In the genomic region with DNA sequence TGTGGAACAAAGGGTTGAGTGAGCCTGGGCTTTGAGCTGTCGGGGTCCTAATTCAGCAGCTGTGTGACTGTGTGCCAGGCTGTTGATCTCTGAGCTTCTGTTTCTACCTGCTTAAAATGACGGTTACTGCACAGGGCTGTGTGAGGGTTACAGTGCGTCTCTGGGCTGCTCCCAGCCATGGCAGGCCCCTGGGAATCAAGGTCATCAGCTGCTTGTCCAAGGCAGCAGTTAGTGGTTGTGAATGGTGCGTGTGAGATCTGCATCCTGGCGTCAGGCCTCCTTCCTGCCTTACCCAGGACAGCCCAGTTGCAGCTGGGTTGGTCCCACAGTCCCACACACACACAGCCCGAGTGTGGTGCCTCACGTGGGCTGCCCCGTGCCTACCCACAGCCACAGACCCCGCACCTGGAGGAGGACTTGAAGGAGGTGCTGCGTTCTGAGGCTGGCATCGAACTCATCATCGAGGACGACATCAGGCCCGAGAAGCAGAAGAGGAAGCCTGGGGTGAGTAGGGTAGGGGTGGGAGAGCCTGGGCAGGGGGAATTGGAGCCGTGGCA, we compare ENCODE assay signal across 26 cellular contexts. TPM values are rescaled to one million over a fixed set of nuclear protein-coding genes. Genes with fewer than 3 reads are reported as not detected.
DNase-seq lines count a peak whose midpoint lies in the region; ATAC-seq, FAIRE-seq and TF ChIP-seq lines count a peak whose summit lies in the region.
"Had no signal": no experiment of that assay in that cellular context is flagged by ENCODE, and none has a peak within 500 bp of the region (broad histone marks: within the 10 kb centered on the region; RNA-seq: fewer than 3 reads in every experiment).

No MANE protein-coding gene starts in this region.

- no peak overlapping the region for H3K9ac ChIP-seq in IMR-90 (ENCODE audit: low read depth, low read length)

- no peaks in the 10 kb centered on the region for H3K27me3 Mint-ChIP-seq in stimulated activated memory B cell treated with anti-CD40 and anti-IgM and Interleukin-4, amounts not matched to agents 10 μg/mL and 1 μg/mL and 100 μg/mL, for 72 hours
- no peaks in the 10 kb centered on the region for H3K27me3 Mint-ChIP-seq in CD4-positive, alpha-beta T cell
- H3K27me3 Mint-ChIP-seq: activated CD8-positive, alpha-beta memory T cell treated with anti-CD3 and anti-CD28 coated beads, Interleukin-2, amount 10 ng/mL, durations not matched to agents 7 days and 5 days; activated naive CD8-positive, alpha-beta T cell treated with anti-CD3 and anti-CD28 coated beads, Interleukin-2, amount 50 U/mL, for 24 hours had no signal

- POLR2A ChIA-PET in IMR-90 (lab: Charles Lee; ENCODE audit: unreplicated experiment), result interaction anchor here (0.5 kb wide), 1 partner anchor 217 kb away, joined by 4 read pairs; no protein-coding TSS in a partner anchor
- POLR2A ChIA-PET in CD4-positive, alpha-beta T cell (lab: Charles Lee), result no interaction called here

- H2AK5ac ChIP-seq in IMR-90 (ENCODE audit: low read depth, low read length), result no peak overlapping the region

- TF ChIP-seq RAD21 in IMR-90 (IDR thresholded peaks at IDR 0.05; ENCODE audit: low read length), result no peak

- peak overlapping the region; percentile 12 for H2AK9ac ChIP-seq in IMR-90 (replicated peaks; ENCODE audit: low read depth, low read length, poor library complexity)

- H3K4me3 ChIP-seq in IMR-90 (ENCODE audit: insufficient read depth, low read depth, low read length), result no peak overlapping the region
- H3K4me3 ChIP-seq: colonic mucosa, lung, pancreas, sigmoid colon, tibial nerve had no signal

- no peaks in the 10 kb centered on the region for H3K27me3 ChIP-seq in IMR-90 (ENCODE audit: control insufficient read depth, insufficient read depth, low read length)
- no peaks in the 10 kb centered on the region for H3K27me3 ChIP-seq in CD4-positive, alpha-beta T cell (ENCODE audit: control insufficient read depth, insufficient read depth, low read length)
- H3K27me3 ChIP-seq: brain microvascular endothelial cell, colonic mucosa, pancreas, sigmoid colon, tibial nerve had no signal

- DNase-seq in H54 (ENCODE audit: insufficient read length, low spot score), result no peak
- no peak for DNase-seq in IMR-90
- no peak for DNase-seq in NCI-H2196 (lab: John Stamatoyannopoulos, UW; ENCODE audit: unreplicated experiment)
- DNase-seq in EL, result no peak
- DNase-seq in CD4-positive, alpha-beta T cell, result no peak
- DNase-seq: activated CD4-positive, alpha-beta T cell treated with anti-CD3 and anti-CD28 coated beads for 4 hours; activated CD8-positive, alpha-beta memory T cell treated with anti-CD3 and anti-CD28 coated beads, Interleukin-2, amount 10 ng/mL, durations not matched to agents 7 days and 5 days; activated naive CD8-positive, alpha-beta T cell treated with anti-CD3 and anti-CD28 coated beads, Interleukin-2, amount 50 U/mL, for 24 hours; AML-193; brain microvascular endothelial cell; colonic mucosa; hypothalamus; KBM-7; NCI-H187; NCI-H446; NK-92 treated with Interleukin-12 subunit alpha and Interleukin-12 subunit beta, amount 100 ng/mL, for 24 hours; pancreas; sigmoid colon; stimulated activated naive CD4-positive, alpha-beta T cell had no signal

- H3K4me1 Mint-ChIP-seq in stimulated activated memory B cell treated with anti-CD40 and anti-IgM and Interleukin-4, amounts not matched to agents 10 μg/mL and 1 μg/mL and 100 μg/mL, for 72 hours, result peaks cover 39% of the 10 kb centered on the region
- no peaks in the 10 kb centered on the region for H3K4me1 Mint-ChIP-seq in CD4-positive, alpha-beta T cell (ENCODE audit: low read depth)
- H3K4me1 Mint-ChIP-seq: activated CD8-positive, alpha-beta memory T cell treated with anti-CD3 and anti-CD28 coated beads, Interleukin-2, amount 10 ng/mL, durations not matched to agents 7 days and 5 days had no signal

- dilution Hi-C loops in IMR-90 (cut with HindIII; ENCODE audit: low sequenced_read_pairs, unreplicated experiment), result no loop called here

- BruUV-seq in IMR-90 (replicated peaks; lab: Mats Ljungman, UMichigan), result no TSS peak

- ATAC-seq in GM18502 (IDR thresholded peaks at IDR 0.05; ENCODE audit: poor library complexity, unreplicated experiment) (peak; percentile 8), IMR-90 (ENCODE audit: low read depth) (no peak)
- ATAC-seq in stimulated activated memory B cell treated with anti-CD40 and anti-IgM and Interleukin-4, amounts not matched to agents 10 μg/mL and 1 μg/mL and 100 μg/mL, for 72 hours, result peak; percentile 58
- ATAC-seq in CD4-positive, alpha-beta T cell (ENCODE audit: poor library complexity), result no peak
- ATAC-seq: activated CD8-positive, alpha-beta memory T cell treated with anti-CD3 and anti-CD28 coated beads, Interleukin-2, amount 10 ng/mL, durations not matched to agents 7 days and 5 days; activated naive CD8-positive, alpha-beta T cell treated with anti-CD3 and anti-CD28 coated beads, Interleukin-2, amount 50 U/mL, for 24 hours; pancreas had no signal

- 0 out of 2 replicates have a peak, but pooled peaks have one; percentile 11 for TF ChIP-seq POLR2A in H54 (IDR thresholded peaks at IDR 0.05; ENCODE audit: low read depth, low read length)
- no peak for TF ChIP-seq POLR2A in IMR-90 (IDR thresholded peaks at IDR 0.05; ENCODE audit: low read depth, low read length)

- no peak overlapping the region for H2BK15ac ChIP-seq in IMR-90 (ENCODE audit: low read depth, low read length)

- FAIRE-seq in H54 (lab: Jason Lieb, UNC), result no peak
- FAIRE-seq: endothelial cell of umbilical vein, keratinocyte, pancreas had no signal

- H3K23ac ChIP-seq in IMR-90 (ENCODE audit: low read depth, low read length), result no peak overlapping the region

- H3K9me3 Mint-ChIP-seq in stimulated activated memory B cell treated with anti-CD40 and anti-IgM and Interleukin-4, amounts not matched to agents 10 μg/mL and 1 μg/mL and 100 μg/mL, for 72 hours, result no peaks in the 10 kb centered on the region
- H3K9me3 Mint-ChIP-seq in CD4-positive, alpha-beta T cell, result no peaks in the 10 kb centered on the region
- H3K9me3 Mint-ChIP-seq: activated naive CD8-positive, alpha-beta T cell treated with anti-CD3 and anti-CD28 coated beads, Interleukin-2, amount 50 U/mL, for 24 hours had no signal

- TF ChIP-seq CTCF in IMR-90 (conservative IDR thresholded peaks at IDR 0.05; ENCODE audit: low read depth, low read length), result no peak
- TF ChIP-seq CTCF in CD4-positive, alpha-beta T cell (IDR thresholded peaks at IDR 0.05), result no peak

- peaks cover 20% of the 10 kb centered on the region for H3K36me3 Mint-ChIP-seq in stimulated activated memory B cell treated with anti-CD40 and anti-IgM and Interleukin-4, amounts not matched to agents 10 μg/mL and 1 μg/mL and 100 μg/mL, for 72 hours
- H3K36me3 Mint-ChIP-seq in CD4-positive, alpha-beta T cell (ENCODE audit: low read depth), result no peaks in the 10 kb centered on the region

- WGBS in IMR-90 (ENCODE audit: extremely low coverage in 2 of 2, insufficient read length in 1 of 2), 2 experiments, result 93% methylated on average over 6 of the region's 15 CpGs; no CpG with 5 or more reads in 1 of the 2 experiments

- no peaks in the 10 kb centered on the region for H3K9me3 ChIP-seq in IMR-90 (ENCODE audit: control insufficient read depth, insufficient read depth, low read length)
- no peaks in the 10 kb centered on the region for H3K9me3 ChIP-seq in CD4-positive, alpha-beta T cell (ENCODE audit: control insufficient read depth, low read length)
- H3K9me3 ChIP-seq: colonic mucosa, pancreas, sigmoid colon, tibial nerve had no signal

- H2AFZ ChIP-seq in IMR-90 (replicated peaks; ENCODE audit: low read length, poor library complexity), result no peak overlapping the region

- H3K4me3 Mint-ChIP-seq in stimulated activated memory B cell treated with anti-CD40 and anti-IgM and Interleukin-4, amounts not matched to agents 10 μg/mL and 1 μg/mL and 100 μg/mL, for 72 hours, result no peak overlapping the region
- H3K4me3 Mint-ChIP-seq in CD4-positive, alpha-beta T cell, result no peak overlapping the region
- H3K4me3 Mint-ChIP-seq: activated CD8-positive, alpha-beta memory T cell treated with anti-CD3 and anti-CD28 coated beads, Interleukin-2, amount 10 ng/mL, durations not matched to agents 7 days and 5 days; activated naive CD8-positive, alpha-beta T cell treated with anti-CD3 and anti-CD28 coated beads, Interleukin-2, amount 50 U/mL, for 24 hours had no signal

- H2BK120ac ChIP-seq in IMR-90 (ENCODE audit: low read depth, low read length), result no peak overlapping the region

- no peak overlapping the region for H4K5ac ChIP-seq in IMR-90 (ENCODE audit: low read depth, low read length)

- H3K14ac ChIP-seq in IMR-90 (replicated peaks; ENCODE audit: low read depth, low read length), result no peak overlapping the region

- H2BK5ac ChIP-seq in IMR-90 (ENCODE audit: low read depth, low read length, poor library complexity, severe bottlenecking), result no peak overlapping the region

- H4K91ac ChIP-seq in IMR-90 (ENCODE audit: insufficient read depth, low read depth, low read length), result no peak overlapping the region

- H3K36me3 ChIP-seq in IMR-90 (ENCODE audit: control insufficient read depth, insufficient read depth, low read length), result no peaks in the 10 kb centered on the region
- H3K36me3 ChIP-seq: brain microvascular endothelial cell, colonic mucosa, sigmoid colon, tibial nerve had no signal

- H3K4me1 ChIP-seq in IMR-90 (ENCODE audit: control insufficient read depth, insufficient read depth, low read length), result no peaks in the 10 kb centered on the region
- H3K4me1 ChIP-seq: colonic mucosa, pancreas, sigmoid colon, tibial nerve had no signal

- no peak overlapping the region for H3K18ac ChIP-seq in IMR-90 (ENCODE audit: low read depth, low read length)

- H3K4me2 ChIP-seq in IMR-90 (ENCODE audit: low read depth, low read length), result no peak overlapping the region

- intact Hi-C loops in IMR-90 (cut with micrococcal nuclease), result no loop called here
- intact Hi-C loops in CD4-positive, alpha-beta T cell (cut with DNase I, micrococcal nuclease), result no loop called here

- in situ Hi-C loops in IMR-90 (cut with MboI; ENCODE audit: low sequenced_read_pairs), result no loop called here

- no peak overlapping the region for H3K27ac ChIP-seq in IMR-90 (ENCODE audit: insufficient read depth, low read length)
- H3K27ac ChIP-seq in CD4-positive, alpha-beta T cell (ENCODE audit: low read depth, low read length), result no peak overlapping the region
- H3K27ac ChIP-seq: brain microvascular endothelial cell, colonic mucosa, pancreas, sigmoid colon, tibial nerve had no signal

- no peaks in the 10 kb centered on the region for H4K20me1 ChIP-seq in IMR-90 (ENCODE audit: insufficient read depth, low read length)

- H3K9me1 ChIP-seq in IMR-90 (ENCODE audit: insufficient read depth, low read length), result no peaks in the 10 kb centered on the region

- H3K79me1 ChIP-seq in IMR-90 (ENCODE audit: low read depth in 1 of 2, low read length in 2 of 2), result no peaks in the 10 kb centered on the region

- peak overlapping the region; percentile 83 for H3K27ac Mint-ChIP-seq in stimulated activated memory B cell treated with anti-CD40 and anti-IgM and Interleukin-4, amounts not matched to agents 10 μg/mL and 1 μg/mL and 100 μg/mL, for 72 hours
- no peak overlapping the region for H3K27ac Mint-ChIP-seq in CD4-positive, alpha-beta T cell
- H3K27ac Mint-ChIP-seq: activated CD8-positive, alpha-beta memory T cell treated with anti-CD3 and anti-CD28 coated beads, Interleukin-2, amount 10 ng/mL, durations not matched to agents 7 days and 5 days; activated naive CD8-positive, alpha-beta T cell treated with anti-CD3 and anti-CD28 coated beads, Interleukin-2, amount 50 U/mL, for 24 hours had no signal

- H3K56ac ChIP-seq in IMR-90 (ENCODE audit: extremely low read depth, insufficient read depth, low read length), result no peak overlapping the region

- no peak overlapping the region for H3K4ac ChIP-seq in IMR-90 (ENCODE audit: low read depth, low read length)

- no peak overlapping the region for H4K8ac ChIP-seq in IMR-90 (ENCODE audit: low read depth in 2 of 2, low read length in 2 of 2)

- H2BK20ac ChIP-seq in IMR-90 (ENCODE audit: low read depth, low read length), result no peak overlapping the region

- CTCF ChIA-PET in IMR-90 (lab: Yijun Ruan, JAX), result interaction anchor here (0.6 kb wide), 1 partner anchor 1902 kb away, joined by 5 read pairs; no protein-coding TSS in a partner anchor
- CTCF ChIA-PET in CD4-positive, alpha-beta T cell (lab: Charles Lee), result no interaction called here

RNA-seq across cellular contexts. Expression of a gene that starts 15.6 kb away (rescaled TPM):
- not detected in 2 replicates for total RNA-seq in IMR-90 (2012; rRNA removed)
- polyA plus RNA-seq in IMR-90 (2012; rRNA removed), result not detected in 2 replicates
- not detected in 2 replicates for polyA plus RNA-seq in IMR-90 (2012; cell fraction: cytosol; rRNA removed)
- not detected in 2 replicates for polyA plus RNA-seq in IMR-90 (2012; cell fraction: nucleus; rRNA removed; ENCODE audit: low replicate concordance)
- not detected for total RNA-seq in CD4-positive, alpha-beta T cell
- total RNA-seq: colonic mucosa, endothelial cell of umbilical vein, lung, pancreas, RPMI7951, sigmoid colon, tibial nerve had no signal
- polyA plus RNA-seq: endothelial cell of umbilical vein, keratinocyte, lung, pancreas had no signal

RNA-seq across cellular contexts. Expression of a gene that starts 44.3 kb away (rescaled TPM):
- total RNA-seq in IMR-90 (2012; rRNA removed), result 21.7 and 23.1 TPM in 2 replicates
- polyA plus RNA-seq in IMR-90 (2012; rRNA removed), result 12.4 and 13.2 TPM in 2 replicates
- polyA plus RNA-seq in IMR-90 (2012; cell fraction: cytosol; rRNA removed), result 6.4 and 7.5 TPM in 2 replicates
- 5.6 and 8.9 TPM in 2 replicates for polyA plus RNA-seq in IMR-90 (2012; cell fraction: nucleus; rRNA removed; ENCODE audit: low replicate concordance)
- total RNA-seq in CD4-positive, alpha-beta T cell, result under 1 TPM; 0.56 to 0.69 TPM
- total RNA-seq: tibial nerve had no signal

Comparison
In these comparisons a context has a peak if more than half of its experiments do, and no peak if none do; other contexts are left out.
1. ATAC-seq: peak in GM18502 (single experiment) and stimulated activated memory B cell treated with anti-CD40 and anti-IgM and Interleukin-4, amounts not matched to agents 10 μg/mL and 1 μg/mL and 100 μg/mL, for 72 hours (single experiment); none in IMR-90 (single experiment) and CD4-positive, alpha-beta T cell (single experiment).
2. RNA of a gene that starts 44.3 kb away (total RNA-seq): 21.7 to 23.1 TPM in IMR-90; 0.56 to 0.69 TPM in CD4-positive, alpha-beta T cell; every median in the first group is over 10 times any median in the second.